In genomic region chr16:19555186-19555937, GRCh38 we compare ENCODE assay signal across 1 cellular context.
TF ChIP-seq lines count a peak whose summit lies in the region.

Gene VPS35L (plus strand): TSS chr16:19555703. CDS start chr16:19555730, 27 bp downstream.

TF ChIP-seq in HepG2, 621 proteins besides CTCF, POLR2A, EP300 and RAD21 (continued from another document and continues in another):
- TF ChIP-seq PRDM15 (CRISPR knock-in tag; IDR thresholded peaks at IDR 0.05) = 0 out of 2 replicates have a peak, but pooled peaks have one; percentile 49
- TF ChIP-seq ZFY (CRISPR knock-in tag; IDR thresholded peaks at IDR 0.05) = peak; percentile 79
- TF ChIP-seq MXI1 (IDR thresholded peaks at IDR 0.05; ENCODE audit: borderline replicate concordance, low read depth, low read length) = peak; percentile 91; the same call in 1 of the 3 replicates
- peak; percentile 89 for TF ChIP-seq ZNF616 (CRISPR knock-in tag; IDR thresholded peaks at IDR 0.05; ENCODE audit: low read depth)
- TF ChIP-seq ZNF766 (CRISPR knock-in tag; IDR thresholded peaks at IDR 0.05; ENCODE audit: borderline replicate concordance) = 0 out of 2 replicates have a peak, but pooled peaks have one; percentile 39
- no peak for TF ChIP-seq DDIT3 (CRISPR knock-in tag; IDR thresholded peaks at IDR 0.05)
- TF ChIP-seq ZNF124 (CRISPR knock-in tag; IDR thresholded peaks at IDR 0.05) = peak; percentile 78; the same call in 1 of the 2 replicates
- TF ChIP-seq FLYWCH1 (CRISPR knock-in tag; IDR thresholded peaks at IDR 0.05) = no peak
- no peak for TF ChIP-seq TBX3 (IDR thresholded peaks at IDR 0.05; ENCODE audit: borderline replicate concordance)
- peak; percentile 65; the same call in 1 of the 2 replicates for TF ChIP-seq ARID2 (CRISPR knock-in tag; IDR thresholded peaks at IDR 0.05; ENCODE audit: borderline replicate concordance)
- no peak for TF ChIP-seq MAZ (IDR thresholded peaks at IDR 0.05; ENCODE audit: borderline replicate concordance, low read depth, low read length)
- TF ChIP-seq MAZ (CRISPR knock-in tag; IDR thresholded peaks at IDR 0.05; ENCODE audit: low read depth) = peak; percentile 78; the same call in 1 of the 2 replicates
- TF ChIP-seq ZNF530 (CRISPR knock-in tag; IDR thresholded peaks at IDR 0.05; ENCODE audit: low read depth) = no peak
- no peak for TF ChIP-seq CAMTA2 (CRISPR knock-in tag; IDR thresholded peaks at IDR 0.05; ENCODE audit: borderline replicate concordance)
- peak; percentile 83; the same call in 1 of the 2 replicates for TF ChIP-seq JUN (CRISPR knock-in tag; IDR thresholded peaks at IDR 0.05)
- TF ChIP-seq ISL2 (CRISPR knock-in tag; IDR thresholded peaks at IDR 0.05) = peak; percentile 65; the same call in 1 of the 2 replicates
- peak; percentile 97 for TF ChIP-seq ZMAT3 (CRISPR knock-in tag; conservative IDR thresholded peaks at IDR 0.05)
- TF ChIP-seq ZKSCAN1 (IDR thresholded peaks at IDR 0.05; ENCODE audit: low read length) = peak; percentile 30; the same call in 1 of the 2 replicates
- peak; percentile 85 for TF ChIP-seq ATF1 (CRISPR knock-in tag; IDR thresholded peaks at IDR 0.05)
- TF ChIP-seq ELF1 (CRISPR knock-in tag; IDR thresholded peaks at IDR 0.05) = peak; percentile 61; the same call in 1 of the 2 replicates
- no peak for TF ChIP-seq SCMH1 (CRISPR knock-in tag; IDR thresholded peaks at IDR 0.05; ENCODE audit: borderline replicate concordance)
- peak; percentile 88 for TF ChIP-seq TARDBP (CRISPR knock-in tag; IDR thresholded peaks at IDR 0.05)
- TF ChIP-seq CCAR2 (optimal IDR thresholded peaks at IDR 0.05; ENCODE audit: low read depth, low read length) = no peak
- TF ChIP-seq PLSCR1 (CRISPR knock-in tag; IDR thresholded peaks at IDR 0.05; ENCODE audit: borderline replicate concordance) = peak; percentile 27; the same call in 1 of the 2 replicates
- TF ChIP-seq FOXP1 (IDR thresholded peaks at IDR 0.05) = no peak
- no peak for TF ChIP-seq FOXP1 (CRISPR knock-in tag; IDR thresholded peaks at IDR 0.05)
- TF ChIP-seq ZNF788 (CRISPR knock-in tag; IDR thresholded peaks at IDR 0.05; ENCODE audit: borderline replicate concordance) = peak; percentile 96
- TF ChIP-seq RBFOX2 (IDR thresholded peaks at IDR 0.05; ENCODE audit: low read depth, low read length) = peak; percentile 79
- TF ChIP-seq HDAC6 (IDR thresholded peaks at IDR 0.05; ENCODE audit: low read depth, low read length) = no peak
- peak; percentile 89; the same call in 1 of the 2 replicates for TF ChIP-seq NFE2L1 (CRISPR knock-in tag; IDR thresholded peaks at IDR 0.05; ENCODE audit: borderline replicate concordance)
- TF ChIP-seq ZNF75D (CRISPR knock-in tag; IDR thresholded peaks at IDR 0.05; ENCODE audit: borderline replicate concordance) = no peak
- TF ChIP-seq ZMYM4 (CRISPR knock-in tag; IDR thresholded peaks at IDR 0.05) = peak; percentile 95
- no peak for TF ChIP-seq TRIM22 (IDR thresholded peaks at IDR 0.05)
- 0 out of 2 replicates have a peak, but pooled peaks have one; percentile 65 for TF ChIP-seq RNF2 (conservative IDR thresholded peaks at IDR 0.05; ENCODE audit: low read depth)
- peak; percentile 97 for TF ChIP-seq KDM2A (CRISPR knock-in tag; IDR thresholded peaks at IDR 0.05; ENCODE audit: borderline replicate concordance, low read depth)
- TF ChIP-seq ZSCAN29 (CRISPR knock-in tag; conservative IDR thresholded peaks at IDR 0.05) = 0 out of 2 replicates have a peak, but pooled peaks have one; percentile 41
- TF ChIP-seq PBX3 (CRISPR knock-in tag; IDR thresholded peaks at IDR 0.05; ENCODE audit: borderline replicate concordance) = no peak
- peak; percentile 54 for TF ChIP-seq ZXDC (CRISPR knock-in tag; IDR thresholded peaks at IDR 0.05)
- 0 out of 2 replicates have a peak, but pooled peaks have one; percentile 31 for TF ChIP-seq NKX3-1 (CRISPR knock-in tag; IDR thresholded peaks at IDR 0.05)
- peak; percentile 88; the same call in 1 of the 2 replicates for TF ChIP-seq ETS1 (CRISPR knock-in tag; IDR thresholded peaks at IDR 0.05)
- no peak for TF ChIP-seq ZNF441 (CRISPR knock-in tag; IDR thresholded peaks at IDR 0.05; ENCODE audit: borderline replicate concordance)
- TF ChIP-seq ZNF251 (CRISPR knock-in tag; IDR thresholded peaks at IDR 0.05) = no peak
- TF ChIP-seq NFATC3 (CRISPR knock-in tag; IDR thresholded peaks at IDR 0.05) = 0 out of 2 replicates have a peak, but pooled peaks have one; percentile 64
- TF ChIP-seq ZNF34 (CRISPR knock-in tag; IDR thresholded peaks at IDR 0.05; ENCODE audit: borderline replicate concordance) = 0 out of 2 replicates have a peak, but pooled peaks have one; percentile 28
- TF ChIP-seq ZNF281 (CRISPR knock-in tag; IDR thresholded peaks at IDR 0.05; ENCODE audit: borderline replicate concordance) = no peak
- no peak for TF ChIP-seq ZNF432 (CRISPR knock-in tag; IDR thresholded peaks at IDR 0.05; ENCODE audit: borderline replicate concordance)
- TF ChIP-seq ZNF598 (CRISPR knock-in tag; IDR thresholded peaks at IDR 0.05; ENCODE audit: borderline replicate concordance) = peak; percentile 88; the same call in 1 of the 2 replicates
- TF ChIP-seq SPEN (CRISPR knock-in tag; IDR thresholded peaks at IDR 0.05; ENCODE audit: low read depth) = peak; percentile 26; the same call in 1 of the 2 replicates
- peak; percentile 96; the same call in 1 of the 2 replicates for TF ChIP-seq ZNF230 (CRISPR knock-in tag; IDR thresholded peaks at IDR 0.05)
- TF ChIP-seq ZNF878 (CRISPR knock-in tag; IDR thresholded peaks at IDR 0.05) = no peak; the same call in 1 of the 2 replicates
- TF ChIP-seq ZNF225 (CRISPR knock-in tag; IDR thresholded peaks at IDR 0.05) = peak; percentile 71
- peak; percentile 77; the same call in 1 of the 2 replicates for TF ChIP-seq ZBTB43 (CRISPR knock-in tag; conservative IDR thresholded peaks at IDR 0.05)
- 0 out of 2 replicates have a peak, but pooled peaks have one; percentile 65 for TF ChIP-seq ZFP1 (CRISPR knock-in tag; IDR thresholded peaks at IDR 0.05)
- TF ChIP-seq HHEX (CRISPR knock-in tag; IDR thresholded peaks at IDR 0.05) = no peak
- TF ChIP-seq ZNF3 (CRISPR knock-in tag; IDR thresholded peaks at IDR 0.05) = no peak
- TF ChIP-seq ELF3 (CRISPR knock-in tag; IDR thresholded peaks at IDR 0.05) = 0 out of 2 replicates have a peak, but pooled peaks have one; percentile 40
